22 cellular contexts compared by ENCODE assay signal in the genomic region with DNA sequence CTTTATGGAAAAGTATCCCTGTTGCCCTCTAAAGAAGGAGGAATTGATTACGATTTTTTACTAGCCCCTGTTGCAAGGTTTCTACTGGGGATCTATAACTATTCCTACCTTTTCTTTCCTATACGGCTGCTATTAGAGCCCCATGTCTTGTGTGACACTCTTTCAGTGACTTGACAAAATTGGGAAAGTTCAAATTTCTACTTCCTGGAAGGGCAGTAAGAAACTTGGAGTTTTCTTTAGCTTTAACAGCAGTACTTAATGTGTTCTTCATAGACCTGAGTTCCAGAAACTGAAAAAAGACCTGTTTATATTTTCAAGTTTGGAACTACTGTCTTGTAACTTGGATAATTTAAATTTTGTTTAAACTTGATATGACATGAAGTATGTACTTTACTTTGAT.
"Had no signal": no experiment of that assay in that cellular context is flagged by ENCODE, and none has a peak within 500 bp of the region (broad histone marks: within the 10 kb centered on the region; RNA-seq: fewer than 3 reads in every experiment).

No MANE protein-coding gene starts in this region.

- H3K4me3 ChIP-seq: MG63, Peyer's patch, SJCRH30 had no signal

- H3K9me3 ChIP-seq: MG63, Peyer's patch, SJCRH30 had no signal

- H3K27ac ChIP-seq: HL-60, Peyer's patch, SJCRH30 had no signal

- DNase-seq: Karpas-422, KG1, MG63, NCI-H1092, NCI-H1105 treated with DMSO at 0.1 percent for 48 hours, NCI-H1417 treated with DMSO at 0.1 percent for 48 hours, NCI-H146, NCI-H1694 treated with DMSO at 0.1 percent for 48 hours, NCI-H1930, NCI-H2081, NCI-H2107, NCI-H226, NCI-H446, NCI-H510A, NCI-H69, NCI-H774, PC-3, Peyer's patch, SHP77 treated with DMSO at 0.1 percent for 48 hours, SJCRH30, T-helper 1 cell had no signal

- H3K27me3 ChIP-seq: MG63, Peyer's patch, SJCRH30 had no signal

- H3K36me3 ChIP-seq: MG63, Peyer's patch had no signal

- H3K4me1 ChIP-seq: Peyer's patch, SJCRH30 had no signal
